Comparison of ENCODE assay signal across 8 cellular contexts in genomic region chr15:98292442-98293240, GRCh38.
A peak's percentile ranks its signal among the peaks of the same experiment; 100 is the strongest.
DNase-seq lines count a peak whose midpoint lies in the region; ATAC-seq and TF ChIP-seq lines count a peak whose summit lies in the region.

No MANE protein-coding gene starts in this region.

- H3K27ac ChIP-seq in HUES48 (ENCODE audit: low read depth, low read length), result no peak overlapping the region
- H3K27ac ChIP-seq in esophagus muscularis mucosa (replicated peaks in 1 of 4), result no peak overlapping the region
- H3K27ac ChIP-seq in neural progenitor cell, result no peak overlapping the region

- H3K79me2 ChIP-seq in neural progenitor cell (ENCODE audit: low read depth), result no peaks in the 10 kb centered on the region

- H4K20me1 ChIP-seq in neural progenitor cell (ENCODE audit: low read depth), result no peaks in the 10 kb centered on the region

- no peak overlapping the region for H3K27ac Mint-ChIP-seq in neural progenitor cell

- peak; percentile 48 for DNase-seq in COLO829 (ENCODE audit: low spot score)
- peak; percentile 7 to 58 for DNase-seq in SW 1271 (lab: John Stamatoyannopoulos, UW)
- DNase-seq in esophagus muscularis mucosa (ENCODE audit: extremely low spot score), result no peak
- DNase-seq in neural progenitor cell (ENCODE audit: low spot score), result peak; percentile 84
- DNase-seq in pons (ENCODE audit: low spot score), result no peak
- DNase-seq in cortex of kidney (lab: John Stamatoyannopoulos, UW), result no peak

- H3K4me3 ChIP-seq in HUES48 (ENCODE audit: low read depth, low read length) (peak overlapping the region; percentile 69), esophagus muscularis mucosa (peak overlapping the region in 3 of 4 donors; percentile 19 to 27 (median 25)), neural progenitor cell (peak overlapping the region; percentile 57)

- no peak for TF ChIP-seq POLR2A in esophagus muscularis mucosa (IDR thresholded peaks at IDR 0.05; ENCODE audit: low read depth)

- peaks cover 8% of the 10 kb centered on the region for H3K27me3 Mint-ChIP-seq in neural progenitor cell (ENCODE audit: insufficient read depth, low read depth)

- H3K9me3 ChIP-seq in HUES48 (ENCODE audit: control insufficient read depth, insufficient read depth, low read length) (no peaks in the 10 kb centered on the region), esophagus muscularis mucosa (no peaks in the 10 kb centered on the region), neural progenitor cell (ENCODE audit: low read depth) (no peaks in the 10 kb centered on the region)

- no peaks in the 10 kb centered on the region for H3K9me3 Mint-ChIP-seq in neural progenitor cell

- peak overlapping the region; percentile 85 for H3K4me2 ChIP-seq in neural progenitor cell

- intact Hi-C loops in esophagus muscularis mucosa (cut with DNase I), result loop anchor here (10.0 kb wide), 1 partner anchor 388 kb away; no protein-coding TSS in a partner anchor

- H2AFZ ChIP-seq in neural progenitor cell (replicated peaks), result peak overlapping the region; percentile 95

- TF ChIP-seq EP300 in esophagus muscularis mucosa (IDR thresholded peaks at IDR 0.05), result no peak

- H3K36me3 ChIP-seq in HUES48 (ENCODE audit: control insufficient read depth, insufficient read depth, low read length) (no peaks in the 10 kb centered on the region), esophagus muscularis mucosa (no peaks in the 10 kb centered on the region), neural progenitor cell (no peaks in the 10 kb centered on the region)

- H3K36me3 Mint-ChIP-seq in neural progenitor cell, result no peaks in the 10 kb centered on the region

- peak overlapping the region; percentile 82 for H3K4me3 Mint-ChIP-seq in neural progenitor cell

- no peak overlapping the region for H3K9ac ChIP-seq in HUES48 (ENCODE audit: low read depth, low read length)
- no peak overlapping the region for H3K9ac ChIP-seq in neural progenitor cell

- H3K4me1 Mint-ChIP-seq in neural progenitor cell, result peaks cover 12% of the 10 kb centered on the region

- H3K27me3 ChIP-seq in HUES48 (ENCODE audit: control insufficient read depth, insufficient read depth, low read length) (peaks cover 22% of the 10 kb centered on the region), esophagus muscularis mucosa (peaks cover 0 to 48% (median 6%) of the 10 kb centered on the region in 4 donors), neural progenitor cell (peaks cover 33% of the 10 kb centered on the region)

- 3% methylated on average over 26 of the region's 46 CpGs for WGBS in esophagus muscularis mucosa

- H3K4me1 ChIP-seq in HUES48 (ENCODE audit: control insufficient read depth, insufficient read depth, low read length) (no peaks in the 10 kb centered on the region), esophagus muscularis mucosa (peaks cover 4 to 10% (median 10%) of the 10 kb centered on the region in 4 donors), neural progenitor cell (no peaks in the 10 kb centered on the region)

- TF ChIP-seq CTCF in esophagus muscularis mucosa (IDR thresholded peaks at IDR 0.05) (peak; percentile 52 to 63 (median 57)), neural progenitor cell (IDR thresholded peaks at IDR 0.05) (peak; percentile 82)

- H3F3A ChIP-seq in neural progenitor cell (ENCODE audit: low read depth), result no peaks in the 10 kb centered on the region

- ATAC-seq in GM19351 (IDR thresholded peaks at IDR 0.05; ENCODE audit: unreplicated experiment), result peak; percentile 71

Comparison
In these comparisons a context has a peak if more than half of its experiments do, and no peak if none do; other contexts are left out.
1. DNase-seq: peak in COLO829 (single experiment), SW 1271 (2 of 2) and neural progenitor cell (single experiment); none in esophagus muscularis mucosa (single experiment), pons (single experiment) and cortex of kidney (single experiment).
2. Peak in every context shown above with its lines, with median percentiles within 50 percentile points of each other: H3K4me3 ChIP-seq.